Comparison of ENCODE assay signal across 9 cellular contexts in the genomic region with DNA sequence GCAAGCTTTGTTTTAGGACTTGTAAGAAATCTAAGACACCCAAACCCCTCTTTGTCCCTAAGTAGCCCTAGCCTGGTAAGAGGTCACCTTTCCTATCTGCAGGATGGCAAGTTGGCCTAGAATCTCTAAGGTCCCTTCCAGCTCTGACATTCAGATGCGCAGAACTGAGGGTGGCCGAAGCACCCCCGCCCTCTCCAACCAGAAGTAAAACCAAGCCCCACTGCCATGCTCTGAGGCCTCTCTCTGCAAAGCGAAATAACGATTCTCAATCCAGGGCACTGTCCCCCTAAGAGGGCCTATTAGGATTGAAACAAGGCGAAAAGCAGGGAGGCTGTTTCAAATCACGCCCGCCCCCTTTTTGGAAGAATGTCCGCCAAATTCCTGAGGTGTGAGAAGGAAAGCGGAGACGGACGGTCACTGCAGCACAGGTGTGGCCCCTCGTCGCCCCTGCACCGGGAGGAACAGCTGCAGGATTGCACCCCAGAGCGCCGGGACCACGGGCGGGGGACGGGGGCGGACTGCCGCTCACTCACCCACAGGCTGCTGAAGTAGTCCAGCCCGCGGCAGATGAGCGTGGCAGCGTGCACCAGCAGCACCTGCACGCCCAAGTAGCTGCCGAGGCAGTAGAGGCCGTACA. TPM values are rescaled to one million over a fixed set of nuclear protein-coding genes. Genes with fewer than 3 reads are reported as not detected.
A peak's percentile ranks its signal among the peaks of the same experiment; 100 is the strongest.
DNase-seq lines count a peak whose midpoint lies in the region; ATAC-seq, FAIRE-seq and TF ChIP-seq lines count a peak whose summit lies in the region.
"Had no signal": no experiment of that assay in that cellular context is flagged by ENCODE, and none has a peak within 500 bp of the region (broad histone marks: within the 10 kb centered on the region; RNA-seq: fewer than 3 reads in every experiment).

No MANE protein-coding gene starts in this region.

- H3K36me3 ChIP-seq in HCT116 (ENCODE audit: control insufficient read depth in 1 of 2, insufficient read depth in 2 of 2, low read length in 2 of 2) (no peaks in the 10 kb centered on the region), sigmoid colon (no peaks in the 10 kb centered on the region)

- peak overlapping the region; percentile 92 for H3K9ac ChIP-seq in HCT116 (ENCODE audit: low read length)

- no peak for TF ChIP-seq RAD21 in A549 (conservative IDR thresholded peaks at IDR 0.05 in 1 of 2, IDR thresholded peaks at IDR 0.05 in 1 of 2)
- TF ChIP-seq RAD21 in HCT116 (IDR thresholded peaks at IDR 0.05; ENCODE audit: low read depth) = no peak

- RAD21 ChIA-PET in HCT116 (lab: Charles Lee; ENCODE audit: low non-redundant PET in 1 of 2, low total read pairs in 2 of 2, uncharacterized antibody in 2 of 2, unreplicated experiment in 2 of 2) = interaction anchor here in 1 of 2 experiments (0.5 kb wide), 1 partner anchor 52 kb away, joined by 3 read pairs; no protein-coding TSS in a partner anchor

- H3K4me2 ChIP-seq in A549 (peak overlapping the region; percentile 97), HCT116 (ENCODE audit: low read length) (peak overlapping the region; percentile 95)

- no peaks in the 10 kb centered on the region for H3K9me3 ChIP-seq in A549
- no peaks in the 10 kb centered on the region for H3K9me3 ChIP-seq in HCT116 (ENCODE audit: control insufficient read depth in 1 of 2, insufficient read depth in 1 of 2, low read depth in 1 of 2, low read length in 2 of 2)
- no peaks in the 10 kb centered on the region for H3K9me3 ChIP-seq in sigmoid colon

- WGBS in A549 (ENCODE audit: missing lambda C conversion rate) = 4% methylated on average over 15 of the region's 29 CpGs
- 0 to 1% methylated on average over 29 of the region's 29 CpGs for WGBS in sigmoid colon, 2 donors

- H3K4me1 ChIP-seq in A549 = peaks cover 45% of the 10 kb centered on the region
- H3K4me1 ChIP-seq in HCT116 (ENCODE audit: control insufficient read depth in 1 of 2, insufficient read depth in 2 of 2, low read length in 2 of 2) = peaks cover 15 to 31% of the 10 kb centered on the region in 2 experiments
- peaks cover 0 to 55% (median 53%) of the 10 kb centered on the region in 4 donors for H3K4me1 ChIP-seq in sigmoid colon

- POLR2A ChIA-PET in A549 (lab: Yijun Ruan, JAX) = interaction anchor here (0.6 to 1.5 kb wide), 8 partner anchors 8 to 197 kb away, joined by 3 to 21 read pairs (median 4); no protein-coding TSS in a partner anchor
- POLR2A ChIA-PET in HCT116 (lab: Charles Lee) = interaction anchor here (1.6 kb wide), 1 partner anchor 10 kb away, joined by 5 read pairs; no protein-coding TSS in a partner anchor

- TF ChIP-seq EP300 in A549 (IDR thresholded peaks at IDR 0.05) = no peak
- TF ChIP-seq EP300 in sigmoid colon (IDR thresholded peaks at IDR 0.05) = no peak

- ATAC-seq in A549 (peak in 1 of 2 experiments; percentile 8; a peak in 3 of 6 replicates), HCT116 (peak; percentile 19), left ventricle myocardium superior (peak; percentile 2), GM21717 (IDR thresholded peaks at IDR 0.05; ENCODE audit: unreplicated experiment) (no peak), HG03442 (IDR thresholded peaks at IDR 0.05; ENCODE audit: unreplicated experiment) (no peak)

- CTCF ChIA-PET in A549 (lab: Yijun Ruan, JAX) = interaction anchor here (0.5 to 3.8 kb wide), 6 partner anchors 10 to 249 kb away, joined by 3 to 18 read pairs (median 4); no protein-coding TSS in a partner anchor
- CTCF ChIA-PET in HCT116 (lab: Charles Lee) = no interaction called here

- TF ChIP-seq CTCF in A549 (IDR thresholded peaks at IDR 0.05) (no peak), HCT116 (IDR thresholded peaks at IDR 0.05 in 2 of 3, conservative IDR thresholded peaks at IDR 0.05 in 1 of 3; ENCODE audit: borderline replicate concordance in 1 of 3, insufficient read depth in 1 of 3, low read depth in 2 of 3, low read length in 2 of 3) (no peak), sigmoid colon (IDR thresholded peaks at IDR 0.05) (no peak)

- H3K9me2 ChIP-seq in HCT116 (ENCODE audit: insufficient read depth) = no peaks in the 10 kb centered on the region

- TF ChIP-seq POLR2A in A549 (IDR thresholded peaks at IDR 0.05; ENCODE audit: low read length) = no peak
- TF ChIP-seq POLR2A in HCT116 (IDR thresholded peaks at IDR 0.05; ENCODE audit: borderline replicate concordance, extremely low read depth, insufficient read depth, insufficient read length) = no peak
- no peak for TF ChIP-seq POLR2A in sigmoid colon (IDR thresholded peaks at IDR 0.05)

- H3K4me3 ChIP-seq in A549 = peak overlapping the region; percentile 92
- H3K4me3 ChIP-seq in HCT116 (replicated peaks in 1 of 2; ENCODE audit: low read depth in 1 of 2, low read length in 2 of 2) = peak overlapping the region; percentile 70 to 93
- H3K4me3 ChIP-seq in sigmoid colon = peak overlapping the region; percentile 73 to 97 (median 90)

- peaks cover 58% of the 10 kb centered on the region for H3K79me2 ChIP-seq in HCT116 (ENCODE audit: insufficient read depth, low read length)

- BruUV-seq in HCT116 (replicated peaks; lab: Mats Ljungman, UMichigan) = no TSS peak

- DNase-seq in A549 (ENCODE audit: low read depth in 1 of 2, low spot score in 1 of 2) (no peak), HCT116 (ENCODE audit: low read depth, low spot score) (no peak), left ventricle myocardium superior (no peak), sigmoid colon (peak; percentile 71), NCI-H526 treated with DMSO at 0.1 percent for 48 hours (lab: John Stamatoyannopoulos, UW) (no peak)
- DNase-seq in activated CD8-positive, alpha-beta memory T cell treated with anti-CD3 and anti-CD28 coated beads, Interleukin-2, amount 50 U/mL, for 48 hours = peak; percentile 54

- H4K20me1 ChIP-seq in HCT116 (ENCODE audit: insufficient read depth) = peaks cover 8% of the 10 kb centered on the region; the same call in 1 of the 2 replicates

- intact Hi-C loops in HCT116 (cut with micrococcal nuclease) = loop anchor here (1.0 to 2.0 kb wide), 2 partner anchors 83 to 198 kb away; no protein-coding TSS in a partner anchor
- intact Hi-C loops in left ventricle myocardium superior (cut with micrococcal nuclease) = no loop called here
- intact Hi-C loops in sigmoid colon (cut with DNase I) = loop anchor here (2.0 to 5.0 kb wide), 2 partner anchors 107 to 184 kb away; a partner anchor contains a TSS

- H3K27ac ChIP-seq in A549 (peak overlapping the region; percentile 97 to 99), HCT116 (ENCODE audit: low read depth, low read length) (peak overlapping the region; percentile 87), sigmoid colon (peak overlapping the region; percentile 91 to 98 (median 94))

- FAIRE-seq in A549 (lab: Jason Lieb, UNC) = no peak
- FAIRE-seq: islet of Langerhans had no signal

- H3K27me3 ChIP-seq in HCT116 (ENCODE audit: insufficient read depth, low read length) = no peaks in the 10 kb centered on the region
- no peaks in the 10 kb centered on the region for H3K27me3 ChIP-seq in sigmoid colon

- H2AFZ ChIP-seq in HCT116 (ENCODE audit: low read depth, low read length, poor library complexity, severe bottlenecking) = no peak overlapping the region

TF ChIP-seq in A549, 52 proteins besides CTCF, POLR2A, EP300 and RAD21:
- TF ChIP-seq SREBF2 (IDR thresholded peaks at IDR 0.05) = no peak
- TF ChIP-seq, protein P1, sequence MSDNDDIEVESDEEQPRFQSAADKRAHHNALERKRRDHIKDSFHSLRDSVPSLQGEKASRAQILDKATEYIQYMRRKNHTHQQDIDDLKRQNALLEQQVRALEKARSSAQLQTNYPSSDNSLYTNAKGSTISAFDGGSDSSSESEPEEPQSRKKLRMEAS (IDR thresholded peaks at IDR 0.05) = 0 out of 2 replicates have a peak, but pooled peaks have one; percentile 53

TF ChIP-seq in HCT116, 20 proteins besides CTCF, POLR2A, EP300 and RAD21 (continues in another document):
- TF ChIP-seq SIN3A (IDR thresholded peaks at IDR 0.05; ENCODE audit: low read depth) (no peak), SRF (IDR thresholded peaks at IDR 0.05; ENCODE audit: low read depth) (no peak), SP1 (IDR thresholded peaks at IDR 0.05; ENCODE audit: low read depth) (no peak), EGR1 (IDR thresholded peaks at IDR 0.05; ENCODE audit: low read depth) (no peak), EZH2phosphoT487 (IDR thresholded peaks at IDR 0.05; ENCODE audit: borderline replicate concordance) (no peak), ZFX (IDR thresholded peaks at IDR 0.05) (no peak)

RNA-seq across cellular contexts. Expression of a gene that starts 0.8 kb away (rescaled TPM):
- polyA plus RNA-seq in A549 (2011; rRNA removed) (88.9 and 108 TPM in 2 replicates), A549 (2017; fragmentation: RNase III; extraction: RNeasy Plus Mini Kit Qiagen cat#74134 plus additional on column Dnase treatment) (44.9 to 48.6 TPM (median 48.2 TPM) in 3 replicates), sigmoid colon (10 to 100 TPM in 1 of 3 donors, 1 to 10 TPM in 2; 1.8 to 12.9 (median 4.2) TPM)
- polyA plus RNA-seq in A549 (2012; cell fraction: cytosol; rRNA removed) = 20.2 and 27.8 TPM in 2 replicates
- polyA plus RNA-seq in A549 (2012; cell fraction: nucleus; rRNA removed) = 18.6 and 33.2 TPM in 2 replicates
- 157 and 160 TPM in 2 replicates for polyA minus RNA-seq in A549 (2011; rRNA and poly(A)+ RNA removed)
- total RNA-seq in HCT116 (2021; ENCODE audit: unreplicated experiment) (34.8 TPM), left ventricle myocardium superior (112 TPM), sigmoid colon (100 to 1,000 TPM in 2 of 4 donors, 10 to 100 TPM in 2; 90.7 to 105 (median 99.5) TPM)
- 18.6 and 21.6 TPM in 2 replicates for polyA plus RNA-seq in HCT116 (2012)

RNA-seq across cellular contexts. Expression of a gene that starts 48.1 kb away (rescaled TPM):
- polyA plus RNA-seq in A549 (2011; rRNA removed) (1.5 TPM in 2 replicates), A549 (2017; fragmentation: RNase III; extraction: RNeasy Plus Mini Kit Qiagen cat#74134 plus additional on column Dnase treatment) (0.42 to 0.59 TPM (median 0.54 TPM) in 3 replicates), sigmoid colon (under 1 TPM in 2 of 3 donors, not detected in 1; 0.23 to 0.61 TPM)
- polyA plus RNA-seq in A549 (2012; cell fraction: cytosol; rRNA removed) = 0.24 and 0.26 TPM in 2 replicates
- 0.06 and 0.17 TPM in 2 replicates for polyA plus RNA-seq in A549 (2012; cell fraction: nucleus; rRNA removed)
- 1.2 and 2.0 TPM in 2 replicates for polyA minus RNA-seq in A549 (2011; rRNA and poly(A)+ RNA removed)
- total RNA-seq in HCT116 (2021; ENCODE audit: unreplicated experiment) (not detected), left ventricle myocardium superior (2.2 TPM), sigmoid colon (1 to 10 TPM; 2.3 to 4.5 (median 3.3) TPM)
- polyA plus RNA-seq in HCT116 (2012) = 0.01 TPM in 1 of 2 replicates, not detected in the other

Comparison
In these comparisons a context has a peak if more than half of its experiments do, and no peak if none do; other contexts are left out.
1. ATAC-seq: peak in HCT116 (single experiment) and left ventricle myocardium superior (single experiment); none in GM21717 (single experiment) and HG03442 (single experiment).
2. DNase-seq: peak in activated CD8-positive, alpha-beta memory T cell treated with anti-CD3 and anti-CD28 coated beads, Interleukin-2, amount 50 U/mL, for 48 hours (single experiment) and sigmoid colon (single experiment); none in A549 (0 of 2), HCT116 (single experiment), left ventricle myocardium superior (single experiment) and NCI-H526 treated with DMSO at 0.1 percent for 48 hours (single experiment).
3. Peak in every context shown above with its lines, with median percentiles within 50 percentile points of each other: H3K27ac ChIP-seq and H3K4me3 ChIP-seq.